Comparison of ENCODE assay signal across 15 cellular contexts in genomic region chr16:79897444-79898146, GRCh38.
DNase-seq lines count a peak whose midpoint lies in the region; TF ChIP-seq lines count a peak whose summit lies in the region.
"Had no signal": no experiment of that assay in that cellular context is flagged by ENCODE, and none has a peak within 500 bp of the region (broad histone marks: within the 10 kb centered on the region; RNA-seq: fewer than 3 reads in every experiment).

No MANE protein-coding gene starts in this region.

- H4K20me1 ChIP-seq in smooth muscle cell (ENCODE audit: low read depth) = no peaks in the 10 kb centered on the region

- peaks cover 38% of the 10 kb centered on the region for H3K4me1 Mint-ChIP-seq in chondrocyte (ENCODE audit: low read depth)

- H3K4me3 Mint-ChIP-seq in chondrocyte (ENCODE audit: unreplicated experiment) = no peak overlapping the region
- H3K4me3 Mint-ChIP-seq: activated CD8-positive, alpha-beta T cell treated with anti-CD3 and anti-CD28 coated beads, Interleukin-2, amount 10 ng/mL, durations not matched to agents 7 days and 5 days had no signal

- no peaks in the 10 kb centered on the region for H3K4me1 ChIP-seq in smooth muscle cell (ENCODE audit: low read depth)

- H2AFZ ChIP-seq in smooth muscle cell (ENCODE audit: low read depth) = no peak overlapping the region

- no peaks in the 10 kb centered on the region for H3K27me3 Mint-ChIP-seq in chondrocyte (ENCODE audit: low read depth)

- DNase-seq in M059J (ENCODE audit: low read depth) (peak; percentile 39), chondrocyte (ENCODE audit: low spot score) (no peak), kidney tubule cell (ENCODE audit: low spot score) (peak; percentile 90), smooth muscle cell (lab: John Stamatoyannopoulos, UW; ENCODE audit: unreplicated experiment) (no peak), NCI-H82 treated with DMSO at 0.1 percent for 48 hours (lab: John Stamatoyannopoulos, UW; ENCODE audit: unreplicated experiment) (no peak), cerebellar nuclear complex (lab: John Stamatoyannopoulos, UW) (no peak)
- DNase-seq in activated naive CD4-positive, alpha-beta T cell treated with anti-CD3 and anti-CD28 coated beads, Interleukin-2, amount 50 U/mL, for 16 hours = no peak
- no peak for DNase-seq in stimulated activated naive CD4-positive, alpha-beta T cell (lab: John Stamatoyannopoulos, UW)
- DNase-seq: activated CD8-positive, alpha-beta T cell treated with anti-CD3 and anti-CD28 coated beads, Interleukin-2, amount 10 ng/mL, durations not matched to agents 7 days and 5 days; dorsolateral prefrontal cortex; NCI-H1092 treated with DMSO at 0.1 percent for 48 hours; retina; RPMI8226; T1000 had no signal

- peak overlapping the region; percentile 56 for H3K4me2 ChIP-seq in smooth muscle cell

- no peak overlapping the region for H3K4me3 ChIP-seq in smooth muscle cell
- H3K4me3 ChIP-seq: dorsolateral prefrontal cortex had no signal

- TF ChIP-seq CTCF in chondrocyte (IDR thresholded peaks at IDR 0.05) (no peak), smooth muscle cell (IDR thresholded peaks at IDR 0.05; ENCODE audit: borderline replicate concordance, insufficient read depth, poor library complexity, severe bottlenecking) (no peak)

- no peaks in the 10 kb centered on the region for H3K36me3 ChIP-seq in smooth muscle cell (ENCODE audit: low read depth)

- H3K79me2 ChIP-seq in smooth muscle cell (ENCODE audit: low read depth) = no peaks in the 10 kb centered on the region

- H3K27ac Mint-ChIP-seq in chondrocyte (ENCODE audit: unreplicated experiment) = peak overlapping the region; percentile 49
- H3K27ac Mint-ChIP-seq: activated CD8-positive, alpha-beta T cell treated with anti-CD3 and anti-CD28 coated beads, Interleukin-2, amount 10 ng/mL, durations not matched to agents 7 days and 5 days; activated naive CD4-positive, alpha-beta T cell treated with anti-CD3 and anti-CD28 coated beads, Interleukin-2, amount 50 U/mL, for 72 hours had no signal

- no peaks in the 10 kb centered on the region for H3K36me3 Mint-ChIP-seq in chondrocyte (ENCODE audit: low read depth)
- H3K36me3 Mint-ChIP-seq: activated naive CD4-positive, alpha-beta T cell treated with anti-CD3 and anti-CD28 coated beads, Interleukin-2, amount 50 U/mL, for 72 hours had no signal

- H3F3A ChIP-seq in smooth muscle cell (ENCODE audit: low read depth) = peaks cover 7% of the 10 kb centered on the region

- no peaks in the 10 kb centered on the region for H3K9me3 ChIP-seq in smooth muscle cell (replicated peaks; ENCODE audit: low read depth)

- H3K27me3 ChIP-seq in smooth muscle cell (ENCODE audit: low read depth) = no peaks in the 10 kb centered on the region

- WGBS in smooth muscle cell (ENCODE audit: low lambda C conversion rate) = 9% methylated on average over 8 of the region's 8 CpGs

- peak overlapping the region; percentile 60 for H3K27ac ChIP-seq in smooth muscle cell (ENCODE audit: low read depth)
- H3K27ac ChIP-seq: dorsolateral prefrontal cortex had no signal

- H3K9me3 Mint-ChIP-seq in chondrocyte (ENCODE audit: low read depth) = no peaks in the 10 kb centered on the region
- H3K9me3 Mint-ChIP-seq: activated naive CD4-positive, alpha-beta T cell treated with anti-CD3 and anti-CD28 coated beads, Interleukin-2, amount 50 U/mL, for 72 hours had no signal

- no peak overlapping the region for H3K9ac ChIP-seq in smooth muscle cell (ENCODE audit: low read depth)

Comparison
In these comparisons a context has a peak if more than half of its experiments do, and no peak if none do; other contexts are left out.
1. DNase-seq: peak in M059J (single experiment) and kidney tubule cell (single experiment); none in chondrocyte (single experiment), smooth muscle cell (single experiment), activated naive CD4-positive, alpha-beta T cell treated with anti-CD3 and anti-CD28 coated beads, Interleukin-2, amount 50 U/mL, for 16 hours (single experiment), NCI-H82 treated with DMSO at 0.1 percent for 48 hours (single experiment), stimulated activated naive CD4-positive, alpha-beta T cell (0 of 6) and cerebellar nuclear complex (0 of 2).